ENCODE assay signal across 18 cellular contexts in genomic region chr11:131203041-131203440, GRCh38.
DNase-seq lines count a peak whose midpoint lies in the region; ATAC-seq and TF ChIP-seq lines count a peak whose summit lies in the region.
"Had no signal": no experiment of that assay in that cellular context is flagged by ENCODE, and none has a peak within 500 bp of the region (broad histone marks: within the 10 kb centered on the region; RNA-seq: fewer than 3 reads in every experiment).

No MANE protein-coding gene starts in this region.

- in situ Hi-C loops in G401 (cut with HindIII; ENCODE audit: low sequenced_read_pairs) = no loop called here

- no peaks in the 10 kb centered on the region for H3K9me3 ChIP-seq in SK-N-SH
- H3K9me3 ChIP-seq: A549; BLaER1 treated with 17β-estradiol and CSF1 and Interleukin-3, amounts not matched to agents 10 nM and 100 nM; Caco-2 had no signal

- H3K9ac ChIP-seq in SK-N-SH = no peak overlapping the region
- H3K9ac ChIP-seq: BLaER1 treated with 17β-estradiol and CSF1 and Interleukin-3, amounts not matched to agents 10 nM and 100 nM had no signal

- H3K27me3 ChIP-seq in SK-N-SH (ENCODE audit: insufficient read depth) = no peaks in the 10 kb centered on the region
- H3K27me3 ChIP-seq: BLaER1 treated with 17β-estradiol and CSF1 and Interleukin-3, amounts not matched to agents 10 nM and 100 nM had no signal

- H3K79me2 ChIP-seq in SK-N-SH (ENCODE audit: insufficient read depth) = no peaks in the 10 kb centered on the region

- H3K9me3 Mint-ChIP-seq in memory B cell = peaks cover 2% of the 10 kb centered on the region

- no peaks in the 10 kb centered on the region for H3F3A ChIP-seq in SK-N-SH (replicated peaks; ENCODE audit: insufficient read depth)

- H3K27me3 Mint-ChIP-seq in memory B cell = peaks cover 2% of the 10 kb centered on the region
- H3K27me3 Mint-ChIP-seq: B cell had no signal

- ATAC-seq in SK-N-SH treated with all-trans-retinoic acid at 6 μM for 48 hours (no peak), memory B cell (ENCODE audit: low read depth) (no peak)
- ATAC-seq: A549; CD8-positive, alpha-beta T cell; GM12878 had no signal

- H4K20me1 ChIP-seq in SK-N-SH (ENCODE audit: insufficient read depth) = no peaks in the 10 kb centered on the region
- H4K20me1 ChIP-seq: BLaER1 treated with 17β-estradiol and CSF1 and Interleukin-3, amounts not matched to agents 10 nM and 100 nM had no signal

- no peaks in the 10 kb centered on the region for H3K36me3 ChIP-seq in SK-N-SH (replicated peaks in 1 of 2; ENCODE audit: control insufficient read depth in 1 of 2, insufficient read depth in 2 of 2, low read length in 1 of 2)
- H3K36me3 ChIP-seq: BLaER1 treated with 17β-estradiol and CSF1 and Interleukin-3, amounts not matched to agents 10 nM and 100 nM had no signal

- no peaks in the 10 kb centered on the region for H3K9me2 ChIP-seq in SK-N-SH

- H3K4me1 Mint-ChIP-seq in memory B cell = no peaks in the 10 kb centered on the region
- H3K4me1 Mint-ChIP-seq: B cell had no signal

- CTCF ChIA-PET in SK-N-SH (lab: Yijun Ruan, JAX) = interaction anchor here (0.6 kb wide), 1 partner anchor 307 kb away, joined by 3 read pairs; no protein-coding TSS in a partner anchor

- H3K4me1 ChIP-seq in SK-N-SH (ENCODE audit: control insufficient read depth in 1 of 2, insufficient read depth in 2 of 2, low read depth in 1 of 2, low read length in 1 of 2) = peaks cover 0 to 18% of the 10 kb centered on the region in 2 experiments; a peak in 1 of 4 replicates
- H3K4me1 ChIP-seq: A549, Caco-2 had no signal

- no peak for TF ChIP-seq CTCF in SK-N-SH (IDR thresholded peaks at IDR 0.05)

- no peak for TF ChIP-seq RAD21 in SK-N-SH (IDR thresholded peaks at IDR 0.05; ENCODE audit: low read length)

- DNase-seq in SK-N-SH (peak; percentile 55), memory B cell (ENCODE audit: low spot score in 2 of 2) (no peak), G401 (ENCODE audit: low spot score) (no peak), UCSD-AML1 (lab: John Stamatoyannopoulos, UW; ENCODE audit: unreplicated experiment) (no peak)
- DNase-seq: AML-193; Caco-2; Calu3; CD4-positive, alpha-beta T cell; CD8-positive, alpha-beta T cell; DMS79 treated with DMSO at 0.1 percent for 48 hours; GDM1 had no signal

- H3K4me2 ChIP-seq in SK-N-SH = no peak overlapping the region
- H3K4me2 ChIP-seq: A549; BLaER1 treated with 17β-estradiol and CSF1 and Interleukin-3, amounts not matched to agents 10 nM and 100 nM had no signal

- H3K27ac ChIP-seq in SK-N-SH (ENCODE audit: low read depth in 2 of 2, low read length in 1 of 2) = no peak overlapping the region
- H3K27ac ChIP-seq: 22Rv1; A549; BLaER1 treated with 17β-estradiol and CSF1 and Interleukin-3, amounts not matched to agents 10 nM and 100 nM; C4-2B had no signal

- POLR2A ChIA-PET in SK-N-SH (lab: Yijun Ruan, JAX) = no interaction called here

- 0% methylated on average over 1 of the region's 1 CpG for WGBS in SK-N-SH (ENCODE audit: low lambda C conversion rate)

- no peaks in the 10 kb centered on the region for H3K36me3 Mint-ChIP-seq in memory B cell
- H3K36me3 Mint-ChIP-seq: CD8-positive, alpha-beta T cell had no signal

- peak overlapping the region; percentile 5 for H3K27ac Mint-ChIP-seq in memory B cell
- H3K27ac Mint-ChIP-seq: B cell; CD4-positive, alpha-beta T cell; CD8-positive, alpha-beta T cell had no signal

- TF ChIP-seq EP300 in SK-N-SH (IDR thresholded peaks at IDR 0.05; ENCODE audit: borderline replicate concordance in 1 of 2, low read depth in 1 of 2, low read length in 1 of 2) = no peak; a peak in 1 of 4 replicates

- no peak overlapping the region for H3K4me3 Mint-ChIP-seq in memory B cell
- H3K4me3 Mint-ChIP-seq: B cell; CD4-positive, alpha-beta T cell; CD8-positive, alpha-beta T cell had no signal

- H2AFZ ChIP-seq in SK-N-SH (ENCODE audit: low read depth) = no peak overlapping the region

- H3K4me3 ChIP-seq in SK-N-SH (ENCODE audit: low read depth in 2 of 2, low read length in 1 of 2) = no peak overlapping the region
- H3K4me3 ChIP-seq: A549; BLaER1 treated with 17β-estradiol and CSF1 and Interleukin-3, amounts not matched to agents 10 nM and 100 nM; GM12878 had no signal

TF ChIP-seq in SK-N-SH, 30 proteins besides CTCF, POLR2A, EP300 and RAD21 (continues in another document):
- TF ChIP-seq GATA2 (CRISPR knock-in tag; IDR thresholded peaks at IDR 0.05) (no peak), RXRA (IDR thresholded peaks at IDR 0.05; ENCODE audit: borderline replicate concordance, low read depth) (no peak), TAF1 (IDR thresholded peaks at IDR 0.05; ENCODE audit: borderline replicate concordance, low read depth, low read length) (no peak), GABPA (IDR thresholded peaks at IDR 0.05; ENCODE audit: low read depth) (no peak), FOXM1 (IDR thresholded peaks at IDR 0.05; ENCODE audit: low read depth) (no peak), YY1 (IDR thresholded peaks at IDR 0.05; ENCODE audit: low read depth) (no peak), TEAD4 (IDR thresholded peaks at IDR 0.05; ENCODE audit: borderline replicate concordance, insufficient read depth) (no peak), CHD2 (IDR thresholded peaks at IDR 0.05; ENCODE audit: low read length, partially characterized antibody) (no peak), SMC3 (IDR thresholded peaks at IDR 0.05; ENCODE audit: low read depth, low read length) (no peak)
- TF ChIP-seq, protein P1, sequence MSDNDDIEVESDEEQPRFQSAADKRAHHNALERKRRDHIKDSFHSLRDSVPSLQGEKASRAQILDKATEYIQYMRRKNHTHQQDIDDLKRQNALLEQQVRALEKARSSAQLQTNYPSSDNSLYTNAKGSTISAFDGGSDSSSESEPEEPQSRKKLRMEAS (IDR thresholded peaks at IDR 0.05; ENCODE audit: low read depth) = no peak

TF ChIP-seq in SK-N-SH treated with all-trans-retinoic acid at 6 μM for 48 hours, 23 proteins besides CTCF, POLR2A, EP300 and RAD21:
- TF ChIP-seq ISL1 (CRISPR knock-in tag; IDR thresholded peaks at IDR 0.05) = no peak
- TF ChIP-seq, protein P2, sequence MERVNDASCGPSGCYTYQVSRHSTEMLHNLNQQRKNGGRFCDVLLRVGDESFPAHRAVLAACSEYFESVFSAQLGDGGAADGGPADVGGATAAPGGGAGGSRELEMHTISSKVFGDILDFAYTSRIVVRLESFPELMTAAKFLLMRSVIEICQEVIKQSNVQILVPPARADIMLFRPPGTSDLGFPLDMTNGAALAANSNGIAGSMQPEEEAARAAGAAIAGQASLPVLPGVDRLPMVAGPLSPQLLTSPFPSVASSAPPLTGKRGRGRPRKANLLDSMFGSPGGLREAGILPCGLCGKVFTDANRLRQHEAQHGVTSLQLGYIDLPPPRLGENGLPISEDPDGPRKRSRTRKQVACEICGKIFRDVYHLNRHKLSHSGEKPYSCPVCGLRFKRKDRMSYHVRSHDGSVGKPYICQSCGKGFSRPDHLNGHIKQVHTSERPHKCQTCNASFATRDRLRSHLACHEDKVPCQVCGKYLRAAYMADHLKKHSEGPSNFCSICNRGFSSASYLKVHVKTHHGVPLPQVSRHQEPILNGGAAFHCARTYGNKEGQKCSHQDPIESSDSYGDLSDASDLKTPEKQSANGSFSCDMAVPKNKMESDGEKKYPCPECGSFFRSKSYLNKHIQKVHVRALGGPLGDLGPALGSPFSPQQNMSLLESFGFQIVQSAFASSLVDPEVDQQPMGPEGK (CRISPR knock-in tag; IDR thresholded peaks at IDR 0.05; ENCODE audit: borderline replicate concordance) = no peak
- TF ChIP-seq TCF4 (CRISPR knock-in tag; IDR thresholded peaks at IDR 0.05; ENCODE audit: borderline replicate concordance) = no peak
- no peak for TF ChIP-seq ARNTL (CRISPR knock-in tag; IDR thresholded peaks at IDR 0.05; ENCODE audit: borderline replicate concordance, low read depth)
- TF ChIP-seq CREB5 (CRISPR knock-in tag; IDR thresholded peaks at IDR 0.05; ENCODE audit: low read depth) = no peak
- no peak for TF ChIP-seq ZNF8 (CRISPR knock-in tag; IDR thresholded peaks at IDR 0.05)
- TF ChIP-seq OSR1 (CRISPR knock-in tag; IDR thresholded peaks at IDR 0.05) = no peak
- no peak for TF ChIP-seq ZFP30 (CRISPR knock-in tag; IDR thresholded peaks at IDR 0.05)
